1 cellular context compared by ENCODE assay signal in genomic region chr1:61301824-61302652, GRCh38.
TF ChIP-seq lines count a peak whose summit lies in the region.

No MANE protein-coding gene starts in this region.

TF ChIP-seq in HepG2, 621 proteins besides CTCF, POLR2A, EP300 and RAD21 (continued from another document and continues in another):
- no peak for TF ChIP-seq HNF1A (IDR thresholded peaks at IDR 0.05; ENCODE audit: low read depth)
- no peak for TF ChIP-seq HNF1A (CRISPR knock-in tag; IDR thresholded peaks at IDR 0.05; ENCODE audit: borderline replicate concordance)
- no peak for TF ChIP-seq HOXA7 (CRISPR knock-in tag; IDR thresholded peaks at IDR 0.05)
- peak; percentile 44; the same call in 1 of the 2 replicates for TF ChIP-seq ARID5B (CRISPR knock-in tag; IDR thresholded peaks at IDR 0.05)
- no peak for TF ChIP-seq MBD4 (IDR thresholded peaks at IDR 0.05; ENCODE audit: borderline replicate concordance, low read length)
- no peak for TF ChIP-seq ZNF713 (CRISPR knock-in tag; IDR thresholded peaks at IDR 0.05)
- TF ChIP-seq ZNF790 (CRISPR knock-in tag; IDR thresholded peaks at IDR 0.05; ENCODE audit: borderline replicate concordance): no peak
- TF ChIP-seq DMTF1 (CRISPR knock-in tag; IDR thresholded peaks at IDR 0.05): no peak
- TF ChIP-seq TAF15 (IDR thresholded peaks at IDR 0.05; ENCODE audit: low read depth, low read length, poor library complexity, severe bottlenecking): no peak
- no peak for TF ChIP-seq HHEX (CRISPR knock-in tag; IDR thresholded peaks at IDR 0.05)
- TF ChIP-seq TP53 (CRISPR knock-in tag; conservative IDR thresholded peaks at IDR 0.05): no peak
- 0 out of 2 replicates have a peak, but pooled peaks have one; percentile 17 for TF ChIP-seq ZNF609 (CRISPR knock-in tag; IDR thresholded peaks at IDR 0.05; ENCODE audit: borderline replicate concordance)
- no peak for TF ChIP-seq ZNF740 (CRISPR knock-in tag; IDR thresholded peaks at IDR 0.05)
- TF ChIP-seq RNF2 (conservative IDR thresholded peaks at IDR 0.05; ENCODE audit: low read depth): no peak
- TF ChIP-seq SOX13 (IDR thresholded peaks at IDR 0.05): no peak
- TF ChIP-seq SOX13 (CRISPR knock-in tag; conservative IDR thresholded peaks at IDR 0.05 in 1 of 2, IDR thresholded peaks at IDR 0.05 in 1 of 2): peak in 1 of 2 experiments; percentile 57; a peak in 2 of 4 replicates
- TF ChIP-seq TEF (CRISPR knock-in tag; IDR thresholded peaks at IDR 0.05): no peak
- TF ChIP-seq ELF3 (CRISPR knock-in tag; IDR thresholded peaks at IDR 0.05): no peak
- no peak for TF ChIP-seq ZNF225 (CRISPR knock-in tag; IDR thresholded peaks at IDR 0.05)
- TF ChIP-seq EEA1 (CRISPR knock-in tag; IDR thresholded peaks at IDR 0.05; ENCODE audit: borderline replicate concordance): no peak
- 0 out of 2 replicates have a peak, but pooled peaks have one; percentile 11 for TF ChIP-seq SATB2 (CRISPR knock-in tag; IDR thresholded peaks at IDR 0.05)
- no peak for TF ChIP-seq ZFP62 (CRISPR knock-in tag; IDR thresholded peaks at IDR 0.05)
- no peak for TF ChIP-seq ZIK1 (CRISPR knock-in tag; IDR thresholded peaks at IDR 0.05; ENCODE audit: borderline replicate concordance, low read depth)
- no peak for TF ChIP-seq ZNF10 (CRISPR knock-in tag; IDR thresholded peaks at IDR 0.05; ENCODE audit: borderline replicate concordance, low read depth)
- no peak for TF ChIP-seq ZNF318 (CRISPR knock-in tag; IDR thresholded peaks at IDR 0.05)
- TF ChIP-seq FOXP1 (IDR thresholded peaks at IDR 0.05): no peak
- peak; percentile 84 for TF ChIP-seq FOXP1 (CRISPR knock-in tag; IDR thresholded peaks at IDR 0.05)
- TF ChIP-seq ZSCAN12 (CRISPR knock-in tag; IDR thresholded peaks at IDR 0.05): no peak
- TF ChIP-seq ZFY (CRISPR knock-in tag; IDR thresholded peaks at IDR 0.05): no peak
